Comparison of ENCODE assay signal across 26 cellular contexts in genomic region chrY:3007967-3008366, GRCh38.
"Had no signal": no experiment of that assay in that cellular context is flagged by ENCODE, and none has a peak within 500 bp of the region (broad histone marks: within the 10 kb centered on the region; RNA-seq: fewer than 3 reads in every experiment).

No MANE protein-coding gene starts in this region.

- H3K4me3 ChIP-seq: left ventricle myocardium inferior, lung, mucosa of descending colon, pancreas, prostate gland, skin epidermis, spleen, suprapubic skin, thoracic aorta, tibial artery, uterus had no signal

- H3K27me3 Mint-ChIP-seq: naive thymus-derived CD4-positive, alpha-beta T cell; natural killer cell treated with Interleukin-12 subunit alpha and Interleukin-12 subunit beta and Interleukin-15 and Interleukin-18, amount 100 ng/mL, for 72 hours; stimulated activated naive CD8-positive, alpha-beta T cell treated with anti-CD3 and anti-CD28 coated beads, Interleukin-15, Interleukin-2, amounts not matched to agents 100 ng/mL and 50 ng/mL, for 24 hours; type B pancreatic cell had no signal

- H3K27me3 ChIP-seq: pancreas, spleen, suprapubic skin, tibial artery, uterus had no signal

- H3K9me3 Mint-ChIP-seq: naive thymus-derived CD4-positive, alpha-beta T cell; natural killer cell treated with Interleukin-12 subunit alpha and Interleukin-12 subunit beta and Interleukin-15 and Interleukin-18, amount 100 ng/mL, for 72 hours; stimulated activated effector memory CD8-positive, alpha-beta T cell treated with anti-CD3 and anti-CD28 coated beads, Interleukin-12 subunit alpha, Interleukin-12 subunit beta, amount 100 ng/mL, for 72 hours; stimulated activated naive CD8-positive, alpha-beta T cell treated with anti-CD3 and anti-CD28 coated beads, Interleukin-15, Interleukin-2, amounts not matched to agents 100 ng/mL and 50 ng/mL, for 24 hours; type B pancreatic cell had no signal

- H3K27ac ChIP-seq: left ventricle myocardium inferior, pancreas, prostate gland, skin epidermis, spleen, suprapubic skin, thoracic aorta, tibial artery, uterus had no signal

- H3K27ac Mint-ChIP-seq: naive thymus-derived CD4-positive, alpha-beta T cell; natural killer cell treated with Interleukin-12 subunit alpha and Interleukin-12 subunit beta and Interleukin-15 and Interleukin-18, amount 100 ng/mL, for 72 hours; stimulated activated effector memory CD8-positive, alpha-beta T cell treated with anti-CD3 and anti-CD28 coated beads, Interleukin-12 subunit alpha, Interleukin-12 subunit beta, amount 100 ng/mL, for 72 hours; stimulated activated naive CD8-positive, alpha-beta T cell treated with anti-CD3 and anti-CD28 coated beads, Interleukin-15, Interleukin-2, amounts not matched to agents 100 ng/mL and 50 ng/mL, for 24 hours; type B pancreatic cell had no signal

- H3K4me1 ChIP-seq: pancreas, prostate gland, uterus had no signal

- H3K36me3 Mint-ChIP-seq: natural killer cell treated with Interleukin-12 subunit alpha and Interleukin-12 subunit beta and Interleukin-15 and Interleukin-18, amount 100 ng/mL, for 72 hours; stimulated activated effector memory CD8-positive, alpha-beta T cell treated with anti-CD3 and anti-CD28 coated beads, Interleukin-12 subunit alpha, Interleukin-12 subunit beta, amount 100 ng/mL, for 72 hours; type B pancreatic cell had no signal

- H3K4me3 Mint-ChIP-seq: naive thymus-derived CD4-positive, alpha-beta T cell; natural killer cell treated with Interleukin-12 subunit alpha and Interleukin-12 subunit beta and Interleukin-15 and Interleukin-18, amount 100 ng/mL, for 72 hours; stimulated activated effector memory CD8-positive, alpha-beta T cell treated with anti-CD3 and anti-CD28 coated beads, Interleukin-12 subunit alpha, Interleukin-12 subunit beta, amount 100 ng/mL, for 72 hours; stimulated activated naive CD8-positive, alpha-beta T cell treated with anti-CD3 and anti-CD28 coated beads, Interleukin-15, Interleukin-2, amounts not matched to agents 100 ng/mL and 50 ng/mL, for 24 hours; type B pancreatic cell had no signal

- ATAC-seq: mucosa of descending colon; naive thymus-derived CD4-positive, alpha-beta T cell; natural killer cell treated with Interleukin-12 subunit alpha and Interleukin-12 subunit beta and Interleukin-15 and Interleukin-18, amount 100 ng/mL, for 72 hours; pancreas; right cardiac atrium; sciatic nerve; stimulated activated effector memory CD8-positive, alpha-beta T cell treated with anti-CD3 and anti-CD28 coated beads, Interleukin-12 subunit alpha, Interleukin-12 subunit beta, amount 100 ng/mL, for 72 hours had no signal

- DNase-seq: hypothalamus; islet precursor cell; left ventricle myocardium inferior; midbrain; naive thymus-derived CD4-positive, alpha-beta T cell; nucleus accumbens; pancreas; posterior cingulate gyrus; retina; right cardiac atrium; spleen; stimulated activated CD4-positive, alpha-beta T cell treated with anti-CD3 and anti-CD28 coated beads, Interleukin-4, amount 100 ng/mL, for 24 hours; stimulated activated naive CD4-positive, alpha-beta T cell; tibial artery; uterus had no signal

- H3K9me3 ChIP-seq: left ventricle myocardium inferior, mucosa of descending colon, pancreas, prostate gland, spleen, suprapubic skin, thoracic aorta, tibial artery, uterus had no signal

- H3K36me3 ChIP-seq: left ventricle myocardium inferior, pancreas, prostate gland, suprapubic skin, thoracic aorta, tibial artery, uterus had no signal
